In the genomic region with DNA sequence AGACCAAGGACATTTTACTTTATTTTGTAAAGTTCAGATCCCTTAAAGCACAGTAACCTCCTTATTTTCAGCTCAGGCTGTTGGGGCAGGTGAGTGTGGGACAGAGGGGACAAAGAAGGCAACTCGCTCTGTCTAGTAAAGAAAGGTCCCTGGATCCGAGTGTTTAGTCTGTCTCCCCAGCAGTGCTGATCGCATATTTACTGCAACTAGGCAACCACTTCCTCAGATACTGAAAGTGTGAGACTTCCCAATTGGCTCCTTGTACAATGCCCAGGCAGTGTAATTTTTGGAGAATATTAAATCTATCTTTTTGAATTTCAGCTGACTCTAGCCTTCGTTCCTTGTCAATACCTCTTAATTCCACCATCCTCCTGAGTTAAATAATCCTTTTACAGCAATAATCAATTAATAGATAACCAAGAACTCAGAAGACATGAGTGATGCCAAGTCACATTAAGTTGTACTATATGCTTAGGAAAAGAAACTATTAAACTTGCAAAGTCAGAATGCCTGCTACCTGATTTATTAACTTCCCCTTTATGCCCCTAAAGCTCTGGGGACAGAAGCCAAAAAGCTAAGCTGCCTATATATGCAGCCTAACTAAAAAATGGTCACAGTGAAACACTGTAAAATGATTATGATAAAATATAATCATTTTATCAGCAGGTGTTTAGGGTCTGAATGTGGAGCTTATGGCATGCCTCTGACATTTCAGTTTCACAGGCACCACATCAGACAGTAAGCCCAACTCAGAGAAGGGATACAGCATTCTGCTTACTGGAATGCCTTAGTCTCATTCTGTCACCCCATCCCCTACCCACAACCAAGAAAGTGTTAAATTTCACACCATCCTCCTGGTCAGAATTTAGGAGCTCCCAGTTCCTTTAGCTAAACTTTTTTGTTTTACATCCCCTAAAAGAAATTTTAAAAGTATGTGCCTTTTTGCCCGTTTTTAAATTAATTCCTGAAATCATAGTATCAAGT, we compare ENCODE assay signal across 12 cellular contexts.
DNase-seq lines count a peak whose midpoint lies in the region; ATAC-seq and TF ChIP-seq lines count a peak whose summit lies in the region.
"Had no signal": no experiment of that assay in that cellular context is flagged by ENCODE, and none has a peak within 500 bp of the region (broad histone marks: within the 10 kb centered on the region; RNA-seq: fewer than 3 reads in every experiment).

No MANE protein-coding gene starts in this region.

- H3K4me1 ChIP-seq in heart left ventricle (peaks cover 0 to 45% (median 9%) of the 10 kb centered on the region in 12 donors), upper lobe of right lung (peaks cover 2% of the 10 kb centered on the region), OCI-LY7 (ENCODE audit: insufficient read depth, low read length, poor library complexity, severe bottlenecking) (no peaks in the 10 kb centered on the region)

- H3K9me3 Mint-ChIP-seq in activated B cell treated with CpG ODN at 0.5 μM for 24 hours, result no peaks in the 10 kb centered on the region
- H3K9me3 Mint-ChIP-seq: central memory CD8-positive, alpha-beta T cell had no signal

- POLR2A ChIA-PET in activated B cell treated with CpG ODN at 0.5 μM for 24 hours (lab: Charles Lee), result no interaction called here
- POLR2A ChIA-PET in OCI-LY7 (lab: Charles Lee), result interaction anchor here (0.5 to 1.0 kb wide), 2 partner anchors 70 to 136 kb away, joined by 3 read pairs; no protein-coding TSS in a partner anchor

- no peak for TF ChIP-seq POLR2A in heart left ventricle (IDR thresholded peaks at IDR 0.05)

- DNase-seq in heart left ventricle (no peak), cardiac septum (ENCODE audit: low spot score) (no peak), activated B cell treated with CpG ODN at 0.5 μM for 24 hours (no peak), upper lobe of right lung (no peak), OCI-LY7 (ENCODE audit: low spot score) (no peak)
- no peak for DNase-seq in activated CD4-positive, alpha-beta T cell treated with anti-CD3 and anti-CD28 coated beads, Interleukin-2, amount 50 U/mL, for 48 hours
- DNase-seq: NCI-H2107, upper lobe of left lung had no signal

- H3K9me2 ChIP-seq in OCI-LY7 (ENCODE audit: insufficient read depth, low read length), result no peaks in the 10 kb centered on the region

- H3K9me3 ChIP-seq in heart left ventricle, result no peaks in the 10 kb centered on the region
- H3K9me3 ChIP-seq in upper lobe of right lung, result no peaks in the 10 kb centered on the region
- H3K9me3 ChIP-seq in OCI-LY7 (ENCODE audit: low read length), result no peaks in the 10 kb centered on the region
- H3K9me3 ChIP-seq: A549, upper lobe of left lung had no signal

- no peaks in the 10 kb centered on the region for H4K20me1 ChIP-seq in OCI-LY7 (ENCODE audit: insufficient read depth, low read length)

- H3K4me3 ChIP-seq in heart left ventricle (no peak overlapping the region), upper lobe of right lung (no peak overlapping the region), OCI-LY7 (ENCODE audit: low read depth, low read length, poor library complexity, severe bottlenecking) (no peak overlapping the region)
- H3K4me3 ChIP-seq: A549, upper lobe of left lung had no signal

- H3K27me3 ChIP-seq in heart left ventricle, result no peaks in the 10 kb centered on the region
- no peaks in the 10 kb centered on the region for H3K27me3 ChIP-seq in upper lobe of right lung
- H3K27me3 ChIP-seq: upper lobe of left lung had no signal

- H3K36me3 Mint-ChIP-seq in activated B cell treated with CpG ODN at 0.5 μM for 24 hours (ENCODE audit: low read depth), result peaks cover 33% of the 10 kb centered on the region

- no peak for TF ChIP-seq CTCF in heart left ventricle (IDR thresholded peaks at IDR 0.05)
- TF ChIP-seq CTCF in activated B cell treated with CpG ODN at 0.5 μM for 24 hours (IDR thresholded peaks at IDR 0.05), result no peak
- no peak for TF ChIP-seq CTCF in upper lobe of right lung (IDR thresholded peaks at IDR 0.05)
- TF ChIP-seq CTCF in OCI-LY7 (conservative IDR thresholded peaks at IDR 0.05; ENCODE audit: low read length), result no peak

- BruUV-seq in OCI-LY7 (replicated peaks; lab: Mats Ljungman, UMichigan), result no TSS peak

- H3K4me3 Mint-ChIP-seq in activated B cell treated with CpG ODN at 0.5 μM for 24 hours, result no peak overlapping the region
- H3K4me3 Mint-ChIP-seq: central memory CD8-positive, alpha-beta T cell had no signal

- no peak overlapping the region for H2AFZ ChIP-seq in OCI-LY7 (ENCODE audit: low read length)

- ATAC-seq in heart left ventricle, result peak; percentile 76 to 91 (median 82)
- ATAC-seq in HG03103 (IDR thresholded peaks at IDR 0.05; ENCODE audit: low read depth, unreplicated experiment), result peak; percentile 75
- ATAC-seq in activated B cell treated with CpG ODN at 0.5 μM for 24 hours (ENCODE audit: low read depth), result peak; percentile 45
- peak; percentile 73 for ATAC-seq in upper lobe of right lung
- no peak for ATAC-seq in GM21825 (IDR thresholded peaks at IDR 0.05; ENCODE audit: unreplicated experiment)
- ATAC-seq: A549 had no signal

- 48 to 62% (median 51%) methylated on average over 5 of the region's 5 CpGs for WGBS in heart left ventricle, 4 donors

- H3K27me3 Mint-ChIP-seq in activated B cell treated with CpG ODN at 0.5 μM for 24 hours, result no peaks in the 10 kb centered on the region
- H3K27me3 Mint-ChIP-seq: central memory CD8-positive, alpha-beta T cell had no signal

- CTCF ChIA-PET in activated B cell treated with CpG ODN at 0.5 μM for 24 hours (lab: Charles Lee) (interaction anchor here (1.4 to 2.7 kb wide), 3 partner anchors 19 to 466 kb away, joined by 3 to 15 read pairs (median 5); no protein-coding TSS in a partner anchor), OCI-LY7 (lab: Charles Lee; ENCODE audit: unreplicated experiment) (no interaction called here)

- H3K4me1 Mint-ChIP-seq in activated B cell treated with CpG ODN at 0.5 μM for 24 hours, result peaks cover 15% of the 10 kb centered on the region

- H3K79me2 ChIP-seq in OCI-LY7 (ENCODE audit: insufficient read depth, low read depth, low read length), result no peaks in the 10 kb centered on the region

- H3K4me2 ChIP-seq in OCI-LY7 (ENCODE audit: low read length), result no peak overlapping the region
- H3K4me2 ChIP-seq: A549 had no signal

- peak overlapping the region; percentile 46 for H3K27ac Mint-ChIP-seq in activated B cell treated with CpG ODN at 0.5 μM for 24 hours

- H3K36me3 ChIP-seq in heart left ventricle (peaks cover 0 to 6% (median 2%) of the 10 kb centered on the region in 9 donors), upper lobe of right lung (peaks cover 1% of the 10 kb centered on the region), OCI-LY7 (ENCODE audit: insufficient read depth, low read length) (no peaks in the 10 kb centered on the region)
- H3K36me3 ChIP-seq: upper lobe of left lung had no signal

- intact Hi-C loops in heart left ventricle (cut with DNase I) (no loop called here), cardiac septum (cut with DNase I) (no loop called here), activated B cell treated with CpG ODN at 0.5 μM for 24 hours (cut with micrococcal nuclease) (no loop called here), upper lobe of right lung (cut with DNase I) (loop anchor here (10.0 kb wide), 1 partner anchor 186 kb away; a partner anchor contains a TSS), OCI-LY7 (cut with micrococcal nuclease; ENCODE audit: unreplicated experiment) (no loop called here)

- H3K27ac ChIP-seq in heart left ventricle (no peak overlapping the region), upper lobe of right lung (no peak overlapping the region), OCI-LY7 (ENCODE audit: low read depth, low read length, poor library complexity, severe bottlenecking) (no peak overlapping the region)
- H3K27ac ChIP-seq: A549, upper lobe of left lung had no signal
